Comparison of ENCODE assay signal across 8 cellular contexts in the genomic region with DNA sequence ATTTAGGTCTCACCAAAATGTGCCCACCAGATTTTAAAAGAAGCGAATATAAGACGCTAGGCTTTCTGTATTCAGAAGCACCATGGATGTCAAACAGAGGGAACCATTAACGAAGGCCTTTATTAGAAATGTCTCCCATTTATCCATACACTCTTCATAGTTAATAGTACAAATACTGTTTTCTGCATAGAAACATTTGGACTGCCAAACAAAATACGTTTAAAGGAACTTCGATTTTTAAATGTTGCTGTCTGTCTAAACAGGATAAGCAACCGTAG. TPM values are rescaled to one million over a fixed set of nuclear protein-coding genes. Genes with fewer than 3 reads are reported as not detected.
A peak's percentile ranks its signal among the peaks of the same experiment; 100 is the strongest.
DNase-seq lines count a peak whose midpoint lies in the region; ATAC-seq, FAIRE-seq and TF ChIP-seq lines count a peak whose summit lies in the region.

No MANE protein-coding gene starts in this region.

- H2AFZ ChIP-seq in H1 (ENCODE audit: low read length) (no peak overlapping the region), neuronal stem cell (ENCODE audit: low read length) (peak overlapping the region; percentile 43)

- H4K91ac ChIP-seq in H1 (replicated peaks; ENCODE audit: insufficient read length, low read length), result no peak overlapping the region
- H4K91ac ChIP-seq in neuronal stem cell (ENCODE audit: low read depth, low read length, poor library complexity), result no peak overlapping the region

- no peak overlapping the region for H4K8ac ChIP-seq in H1 (ENCODE audit: extremely low read depth, insufficient read depth, low read length)
- no peak overlapping the region for H4K8ac ChIP-seq in neuronal stem cell (ENCODE audit: low read depth, low read length)

- POLR2A ChIA-PET in H1 (lab: Charles Lee; ENCODE audit: partially characterized antibody), result interaction anchor here (1.0 to 43.5 kb wide), 8 partner anchors 9 to 143 kb away, joined by 4 to 1982 read pairs (median 42); a partner anchor contains a TSS

- H3K56ac ChIP-seq in H1 (replicated peaks; ENCODE audit: insufficient read length, low read depth, low read length), result no peak overlapping the region

- peak overlapping the region; percentile 84 for H3K4me3 ChIP-seq in DOHH2 (ENCODE audit: low read length)
- peak overlapping the region; percentile 82 to 95 (median 83) for H3K4me3 ChIP-seq in H1 (ENCODE audit: extremely low read depth in 1 of 4, insufficient read depth in 2 of 4, low read depth in 3 of 4, low read length in 4 of 4)
- peak overlapping the region; percentile 81 to 91 for H3K4me3 ChIP-seq in neuronal stem cell (ENCODE audit: low read length in 2 of 2)

- no peak overlapping the region for H4K5ac ChIP-seq in H1 (ENCODE audit: insufficient read length, low read depth, low read length)

- intact Hi-C loops in posterior cingulate gyrus (cut with DNase I), result no loop called here

- no peak overlapping the region for H3K14ac ChIP-seq in H1 (ENCODE audit: insufficient read length)
- no peak overlapping the region for H3K14ac ChIP-seq in neuronal stem cell (ENCODE audit: low read length)

- H3K36me3 ChIP-seq in DOHH2 (ENCODE audit: control insufficient read depth, low read length), result peaks cover 4% of the 10 kb centered on the region; the same call in 1 of the 2 replicates
- H3K36me3 ChIP-seq in H1 (ENCODE audit: control insufficient read depth in 2 of 4, insufficient read depth in 4 of 4, low read length in 3 of 4), result no peaks in the 10 kb centered on the region
- H3K36me3 ChIP-seq in neuronal stem cell (replicated peaks in 1 of 2; ENCODE audit: control insufficient read depth in 2 of 2, insufficient read depth in 2 of 2, low read length in 2 of 2), result no peaks in the 10 kb centered on the region

- H3K18ac ChIP-seq in H1 (ENCODE audit: extremely low read depth, low read length) (no peak overlapping the region), neuronal stem cell (ENCODE audit: low read length) (no peak overlapping the region)

- peak overlapping the region; percentile 32; the same call in 1 of the 2 replicates for H2BK5ac ChIP-seq in H1 (ENCODE audit: low read depth, low read length)
- H2BK5ac ChIP-seq in neuronal stem cell (ENCODE audit: low read length), result no peak overlapping the region

- H3K23me2 ChIP-seq in H1 (ENCODE audit: low read depth, low read length), result no peaks in the 10 kb centered on the region; the same call in none of the 2 replicates

- H2BK12ac ChIP-seq in H1 (ENCODE audit: low read depth, low read length) (no peak overlapping the region; the same call in 1 of the 2 replicates), neuronal stem cell (ENCODE audit: low read length) (no peak overlapping the region)

- TF ChIP-seq CTCF in DOHH2 (IDR thresholded peaks at IDR 0.05; ENCODE audit: low read depth, low read length, poor library complexity, severe bottlenecking), result no peak
- TF ChIP-seq CTCF in H1 (IDR thresholded peaks at IDR 0.05; ENCODE audit: control extremely low read depth in 1 of 3, insufficient read depth in 1 of 3, low read depth in 1 of 3, low read length in 3 of 3), result no peak

- H2BK120ac ChIP-seq in H1 (replicated peaks; ENCODE audit: low read depth, low read length) (no peak overlapping the region), neuronal stem cell (ENCODE audit: low read depth, low read length) (no peak overlapping the region)

- DNase-seq in NOMO-1 treated with DMSO at 0.1 percent for 48 hours (lab: John Stamatoyannopoulos, UW; ENCODE audit: unreplicated experiment), result peak; percentile 52
- DNase-seq in H1 (ENCODE audit: low read depth in 1 of 2, low spot score in 2 of 2), result no peak
- DNase-seq in neuronal stem cell (ENCODE audit: low spot score), result no peak
- no peak for DNase-seq in posterior cingulate gyrus
- no peak for DNase-seq in iPS-NIHi7 (ENCODE audit: extremely low spot score)
- DNase-seq in NCI-H774 (lab: John Stamatoyannopoulos, UW), result no peak

- H3K4me2 ChIP-seq in DOHH2 (ENCODE audit: low read length) (peak overlapping the region; percentile 90), H1 (ENCODE audit: insufficient read depth in 1 of 2, low read depth in 2 of 2, low read length in 2 of 2) (peak overlapping the region; percentile 82 to 93), neuronal stem cell (ENCODE audit: insufficient read depth, low read length, poor library complexity, severe bottlenecking) (peak overlapping the region; percentile 69)

- H2AK5ac ChIP-seq in H1 (ENCODE audit: low read depth, low read length) (no peak overlapping the region), neuronal stem cell (ENCODE audit: low read depth, low read length) (no peak overlapping the region)

- H3K4ac ChIP-seq in H1 (replicated peaks; ENCODE audit: insufficient read length, low read depth, low read length) (no peak overlapping the region), neuronal stem cell (ENCODE audit: low read length) (no peak overlapping the region)

- TF ChIP-seq EP300 in H1 (IDR thresholded peaks at IDR 0.05; ENCODE audit: borderline replicate concordance in 1 of 2, low read depth in 2 of 2, low read length in 2 of 2), result no peak

- peaks cover 45% of the 10 kb centered on the region for H3K4me1 ChIP-seq in DOHH2 (ENCODE audit: control insufficient read depth, low read length)
- H3K4me1 ChIP-seq in H1 (replicated peaks in 1 of 4; ENCODE audit: control insufficient read depth in 3 of 4, insufficient read depth in 4 of 4, low read length in 3 of 4), result peaks cover 0 to 3% (median 0%) of the 10 kb centered on the region in 4 experiments; a peak in 1 of 7 replicates
- peaks cover 0 to 5% of the 10 kb centered on the region in 2 donors for H3K4me1 ChIP-seq in neuronal stem cell (ENCODE audit: control insufficient read depth in 2 of 2, insufficient read depth in 1 of 2, low read depth in 1 of 2, low read length in 2 of 2)

- FAIRE-seq in H1 (lab: Jason Lieb, UNC), result no peak

- H3K9me3 ChIP-seq in DOHH2 (ENCODE audit: control insufficient read depth, insufficient read depth, low read length) (no peaks in the 10 kb centered on the region), H1 (ENCODE audit: insufficient read depth in 2 of 2, low read depth in 1 of 2, low read length in 1 of 2) (no peaks in the 10 kb centered on the region), neuronal stem cell (replicated peaks in 1 of 2; ENCODE audit: control insufficient read depth in 2 of 2, insufficient read depth in 1 of 2, low read depth in 1 of 2, low read length in 2 of 2) (no peaks in the 10 kb centered on the region)

- CTCF ChIA-PET in H1 (lab: Charles Lee; ENCODE audit: partially characterized antibody), result interaction anchor here (2.2 kb wide), 1 partner anchor 11 kb away, joined by 4 read pairs; a partner anchor contains a TSS

- H3F3A ChIP-seq in DOHH2 (ENCODE audit: control insufficient read depth, insufficient read depth), result peaks cover 27% of the 10 kb centered on the region

- H2BK20ac ChIP-seq in H1 (ENCODE audit: low read length), result no peak overlapping the region

- no peak for ATAC-seq in HG02884 (IDR thresholded peaks at IDR 0.05; ENCODE audit: unreplicated experiment)

- H2BK15ac ChIP-seq in H1 (ENCODE audit: low read length), result no peak overlapping the region
- H2BK15ac ChIP-seq in neuronal stem cell (ENCODE audit: low read length), result no peak overlapping the region

- 12% methylated on average over 6 of the region's 6 CpGs; no CpG with 5 or more reads in 1 of the 2 experiments for WGBS in H1 (ENCODE audit: extremely low coverage in 1 of 2, insufficient coverage in 1 of 2, insufficient read length in 1 of 2, insufficient replicate concordance in 2 of 2, low coverage in 1 of 2, low lambda C conversion rate in 2 of 2, missing lambda C conversion rate in 1 of 2), 2 experiments
- no CpG with 5 or more reads among the region's 6 CpGs for WGBS in neuronal stem cell (ENCODE audit: extremely low coverage in 2 of 2, insufficient read length in 2 of 2, insufficient replicate concordance in 1 of 2), 2 donors

- H3K23ac ChIP-seq in H1 (ENCODE audit: insufficient read length), result no peak overlapping the region
- no peak overlapping the region for H3K23ac ChIP-seq in neuronal stem cell (ENCODE audit: low read depth, low read length, poor library complexity)

- H3K27ac ChIP-seq in DOHH2 (ENCODE audit: low read depth, low read length) (peak overlapping the region; percentile 98), H1 (ENCODE audit: low read depth, low read length) (peak overlapping the region; percentile 93), neuronal stem cell (replicated peaks; ENCODE audit: low read length) (peak overlapping the region; percentile 86)

- no peak for TF ChIP-seq RAD21 in H1 (IDR thresholded peaks at IDR 0.05 in 1 of 2, conservative IDR thresholded peaks at IDR 0.05 in 1 of 2; ENCODE audit: low read depth in 2 of 2, low read length in 2 of 2)

- TF ChIP-seq POLR2A in H1 (IDR thresholded peaks at IDR 0.05; ENCODE audit: control extremely low read depth in 1 of 2, low read depth in 2 of 2, low read length in 2 of 2), result no peak

- H3K79me1 ChIP-seq in H1 (ENCODE audit: low read depth, low read length), result no peaks in the 10 kb centered on the region
- no peaks in the 10 kb centered on the region for H3K79me1 ChIP-seq in neuronal stem cell (ENCODE audit: low read depth, low read length)

- peaks cover 3% of the 10 kb centered on the region; the same call in 1 of the 2 replicates for H3K79me2 ChIP-seq in DOHH2 (ENCODE audit: control insufficient read depth, low read length)
- H3K79me2 ChIP-seq in H1 (ENCODE audit: control insufficient read depth in 1 of 2, insufficient read depth in 2 of 2, low read length in 2 of 2), result no peaks in the 10 kb centered on the region

- H3K9me2 ChIP-seq in DOHH2 (replicated peaks; ENCODE audit: control insufficient read depth, low read length), result no peaks in the 10 kb centered on the region

- H4K20me1 ChIP-seq in DOHH2 (ENCODE audit: control insufficient read depth, insufficient read depth, low read depth, low read length), result no peaks in the 10 kb centered on the region
- no peaks in the 10 kb centered on the region for H4K20me1 ChIP-seq in H1 (replicated peaks in 1 of 2; ENCODE audit: control insufficient read depth in 1 of 2, insufficient read depth in 2 of 2, low read length in 2 of 2)

- H3K9ac ChIP-seq in H1 (replicated peaks in 1 of 4; ENCODE audit: extremely low read depth in 1 of 4, low read depth in 3 of 4, low read length in 3 of 4) (peak overlapping the region; percentile 10 to 94 (median 88)), neuronal stem cell (ENCODE audit: low read depth, low read length, poor library complexity) (no peak overlapping the region)

- H3K27me3 ChIP-seq in DOHH2 (ENCODE audit: control insufficient read depth, low read length) (no peaks in the 10 kb centered on the region), H1 (replicated peaks in 1 of 4; ENCODE audit: control insufficient read depth in 3 of 4, extremely low read depth in 1 of 4, insufficient read depth in 3 of 4, low read length in 3 of 4) (no peaks in the 10 kb centered on the region), neuronal stem cell (ENCODE audit: control insufficient read depth in 3 of 3, insufficient read depth in 3 of 3, low read depth in 1 of 3, low read length in 3 of 3) (no peaks in the 10 kb centered on the region)

RNA-seq across cellular contexts. Expression of a gene that starts 32.6 kb away (rescaled TPM):
- 1.6 and 2.0 TPM in 2 replicates for total RNA-seq in H1 (2021; fragmentation: NEBNext Ultra II Directional; extraction: Animal tissue kit (Norgen Biotek cat#: 25700))
- polyA plus RNA-seq in H1 (2011; rRNA removed), result 0.80 and 1.6 TPM in 2 replicates
- polyA plus RNA-seq in H1 (2011; cell fraction: cytosol; rRNA removed), result 2.0 TPM
- 2.1 TPM for polyA plus RNA-seq in H1 (2011; cell fraction: nucleus; rRNA removed)
- 1.9 to 3.3 TPM (median 2.0 TPM) in 4 replicates for polyA plus RNA-seq in H1 (2012, experiment 1 of 2)
- 0.33 TPM for polyA plus RNA-seq in H1 (2012, experiment 2 of 2)
- polyA plus RNA-seq in H1 (2013, experiment 1 of 2), result 0.95 TPM
- polyA plus RNA-seq in H1 (2013, experiment 2 of 2), result 1.4 TPM
- 3.2 and 3.4 TPM in 2 replicates for polyA minus RNA-seq in H1 (2011; rRNA and poly(A)+ RNA removed)
- polyA minus RNA-seq in H1 (2011; cell fraction: cytosol; rRNA and poly(A)+ RNA removed), result 1.5 TPM
- 3.6 TPM for polyA minus RNA-seq in H1 (2011; cell fraction: nucleus; rRNA and poly(A)+ RNA removed)
- polyA plus RNA-seq in neuronal stem cell (2013, experiment 1 of 2), result 0.54 TPM
- polyA plus RNA-seq in neuronal stem cell (2013, experiment 2 of 2), result 0.35 TPM
